ENCODE assay signal across 8 cellular contexts in the genomic region with DNA sequence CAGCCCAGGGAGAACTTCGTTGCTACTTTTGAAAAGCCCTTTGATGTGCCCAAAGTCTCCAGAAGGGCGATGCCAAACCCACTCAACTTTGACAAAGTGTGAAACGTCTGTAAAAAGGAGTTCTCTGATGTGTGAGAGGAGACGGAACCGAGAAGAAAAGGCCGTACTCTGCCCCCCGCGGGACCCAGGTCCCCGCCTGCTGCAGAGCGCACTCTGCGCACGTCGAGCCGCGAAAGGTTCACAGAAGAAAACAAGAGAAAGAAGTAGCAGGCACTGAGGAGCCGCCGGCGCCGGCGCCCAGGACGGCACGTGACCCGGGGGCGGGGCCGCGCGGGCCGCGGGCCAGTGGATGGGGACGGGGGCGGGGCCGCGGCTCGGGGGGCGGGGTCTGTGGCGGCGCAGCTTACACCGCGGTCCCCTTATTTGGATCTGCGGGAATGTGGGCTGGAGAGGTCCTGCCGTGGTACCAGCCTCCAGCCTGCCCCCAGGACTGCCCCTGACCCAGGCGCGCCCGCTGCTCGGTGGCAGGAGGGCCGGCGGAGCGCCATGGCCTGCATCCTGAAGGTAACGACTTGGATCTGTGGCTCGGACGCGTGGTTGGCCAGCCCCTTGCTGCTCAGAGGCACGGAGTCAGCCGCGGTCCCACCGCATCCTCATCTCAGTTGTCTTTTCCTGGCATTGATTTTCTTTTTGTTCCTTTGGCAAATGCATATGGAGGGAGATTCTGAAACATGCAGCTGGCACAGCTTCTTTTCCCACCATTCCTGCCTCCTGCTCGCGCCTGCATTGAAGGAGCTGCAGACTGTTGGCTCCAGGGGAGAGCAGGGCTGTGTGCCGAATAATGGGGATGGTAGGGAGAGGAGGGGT. TPM values are rescaled to one million over a fixed set of nuclear protein-coding genes. Genes with fewer than 3 reads are reported as not detected.
DNase-seq lines count a peak whose midpoint lies in the region; ATAC-seq and TF ChIP-seq lines count a peak whose summit lies in the region.

Gene ST6GALNAC3, plus strand, starts transcription at position 426 of the 867 bp plus-strand sequence.

- H3K36me3 ChIP-seq in kidney epithelial cell (ENCODE audit: control insufficient read depth, insufficient read depth, low read length) = no peaks in the 10 kb centered on the region

- no peaks in the 10 kb centered on the region for H3K9me3 Mint-ChIP-seq in HFFc6
- H3K9me3 Mint-ChIP-seq in activated CD4-positive, alpha-beta T cell treated with anti-CD3 and anti-CD28 coated beads for 36 hours (ENCODE audit: low read depth) = no peaks in the 10 kb centered on the region
- no peaks in the 10 kb centered on the region for H3K9me3 Mint-ChIP-seq in chondrocyte (ENCODE audit: low read depth)

- POLR2A ChIA-PET in activated CD4-positive, alpha-beta T cell treated with anti-CD3 and anti-CD28 coated beads for 36 hours (lab: Charles Lee) = no interaction called here

- CTCF ChIA-PET in activated CD4-positive, alpha-beta T cell treated with anti-CD3 and anti-CD28 coated beads for 36 hours (lab: Charles Lee) = no interaction called here

- ATAC-seq in activated CD4-positive, alpha-beta T cell treated with anti-CD3 and anti-CD28 coated beads for 36 hours = peak; percentile 99

- H3K4me3 ChIP-seq in GM12864 (ENCODE audit: low read depth, low read length) = peak within 1 kb of the TSS; percentile 48
- H3K4me3 ChIP-seq in kidney epithelial cell (ENCODE audit: low read depth, low read length) = peak within 1 kb of the TSS; percentile 62

- DNase-seq in GM12864 (ENCODE audit: low read depth) (no peak), HFFc6 (peak; percentile 21), NCI-H146 treated with DMSO at 0.1 percent for 48 hours (lab: John Stamatoyannopoulos, UW; ENCODE audit: unreplicated experiment) (peak; percentile 54), chondrocyte (ENCODE audit: low spot score) (peak; percentile 94), kidney epithelial cell (ENCODE audit: low read depth) (no peak), SIG-M5 treated with dmso at 0.1 percent for 504 hours (lab: John Stamatoyannopoulos, UW; ENCODE audit: unreplicated experiment) (no peak)
- peak; percentile 86 for DNase-seq in activated CD4-positive, alpha-beta T cell treated with anti-CD3 and anti-CD28 coated beads for 36 hours
- peak; percentile 82 for DNase-seq in stimulated activated CD4-positive, alpha-beta T cell treated with anti-CD3 and anti-CD28 coated beads, Interleukin-15, amount 100 ng/mL, for 24 hours

- no peaks in the 10 kb centered on the region for H3K36me3 Mint-ChIP-seq in HFFc6 (ENCODE audit: low read depth)
- H3K36me3 Mint-ChIP-seq in activated CD4-positive, alpha-beta T cell treated with anti-CD3 and anti-CD28 coated beads for 36 hours (ENCODE audit: low read depth) = no peaks in the 10 kb centered on the region
- no peaks in the 10 kb centered on the region for H3K36me3 Mint-ChIP-seq in chondrocyte (ENCODE audit: low read depth)

- intact Hi-C loops in activated CD4-positive, alpha-beta T cell treated with anti-CD3 and anti-CD28 coated beads for 36 hours (cut with DNase I, micrococcal nuclease) = loop anchor here in 1 of 2 experiments (1.0 to 10.0 kb wide), 3 partner anchors 287 to 1610 kb away; partner anchors contain the start of genes ACADM, RABGGTB and ZZZ3

- H3K27me3 ChIP-seq in kidney epithelial cell (ENCODE audit: control insufficient read depth, insufficient read depth, low read length) = no peaks in the 10 kb centered on the region

- H3K4me3 Mint-ChIP-seq in HFFc6 = peak within 1 kb of the TSS; percentile 89
- H3K4me3 Mint-ChIP-seq in activated CD4-positive, alpha-beta T cell treated with anti-CD3 and anti-CD28 coated beads for 36 hours = peak within 1 kb of the TSS; percentile 74
- H3K4me3 Mint-ChIP-seq in chondrocyte (ENCODE audit: unreplicated experiment) = peak within 1 kb of the TSS; percentile 89

- H3K27ac Mint-ChIP-seq in HFFc6 (peak within 1 kb of the TSS; percentile 49; the same call in 1 of the 2 replicates), chondrocyte (ENCODE audit: unreplicated experiment) (peak within 1 kb of the TSS; percentile 65)
- H3K27ac Mint-ChIP-seq in activated CD4-positive, alpha-beta T cell treated with anti-CD3 and anti-CD28 coated beads for 36 hours = peak within 1 kb of the TSS; percentile 21

- peaks cover 6% of the 10 kb centered on the region for H3K27me3 Mint-ChIP-seq in HFFc6 (ENCODE audit: insufficient read depth)
- H3K27me3 Mint-ChIP-seq in activated CD4-positive, alpha-beta T cell treated with anti-CD3 and anti-CD28 coated beads for 36 hours = no peaks in the 10 kb centered on the region
- H3K27me3 Mint-ChIP-seq in chondrocyte (ENCODE audit: low read depth) = no peaks in the 10 kb centered on the region

- TF ChIP-seq CTCF in GM12864 (IDR thresholded peaks at IDR 0.05; ENCODE audit: low read depth, low read length, missing control alignments) = no peak
- TF ChIP-seq CTCF in HFFc6 (IDR thresholded peaks at IDR 0.05) = no peak
- no peak for TF ChIP-seq CTCF in chondrocyte (IDR thresholded peaks at IDR 0.05)
- TF ChIP-seq CTCF in kidney epithelial cell (IDR thresholded peaks at IDR 0.05; ENCODE audit: insufficient read depth, low read length, poor library complexity, severe bottlenecking) = no peak

- peaks cover 45% of the 10 kb centered on the region for H3K4me1 Mint-ChIP-seq in HFFc6 (ENCODE audit: low read depth)
- peaks cover 23% of the 10 kb centered on the region for H3K4me1 Mint-ChIP-seq in activated CD4-positive, alpha-beta T cell treated with anti-CD3 and anti-CD28 coated beads for 36 hours
- H3K4me1 Mint-ChIP-seq in chondrocyte (ENCODE audit: low read depth) = peaks cover 29% of the 10 kb centered on the region

RNA-seq across cellular contexts. Expression of gene ST6GALNAC3, which starts in this region (rescaled TPM):
- total RNA-seq in HFFc6 (2021; fragmentation: NEBNext Ultra II Directional; extraction: Animal tissue kit (Norgen Biotek cat#: 25700)) = 1 to 10 TPM in 5 of 6 experiments, under 1 TPM in 1; 1.00 to 1.7 (median 1.2) TPM
- total RNA-seq in activated CD4-positive, alpha-beta T cell treated with anti-CD3 and anti-CD28 coated beads for 36 hours = 1 to 10 TPM in 1 of 2 experiments, under 1 TPM in 1; 0.73 to 1.1 TPM
- total RNA-seq in chondrocyte (1.6 to 4.7 TPM (median 3.5 TPM) in 3 replicates), kidney epithelial cell (4.1 and 4.2 TPM in 2 replicates)

Comparison
In these comparisons a context has a peak if more than half of its experiments do, and no peak if none do; other contexts are left out.
1. DNase-seq: peak in HFFc6 (single experiment), NCI-H146 treated with DMSO at 0.1 percent for 48 hours (single experiment), activated CD4-positive, alpha-beta T cell treated with anti-CD3 and anti-CD28 coated beads for 36 hours (single experiment), chondrocyte (single experiment) and stimulated activated CD4-positive, alpha-beta T cell treated with anti-CD3 and anti-CD28 coated beads, Interleukin-15, amount 100 ng/mL, for 24 hours (single experiment); none in GM12864 (single experiment), kidney epithelial cell (single experiment) and SIG-M5 treated with dmso at 0.1 percent for 504 hours (single experiment).
2. Peak in every context shown above with its lines, with median percentiles within 50 percentile points of each other: H3K27ac Mint-ChIP-seq and H3K4me3 Mint-ChIP-seq.